21 cellular contexts compared by ENCODE assay signal in genomic region chr20:54014301-54014914, GRCh38. TPM values are rescaled to one million over a fixed set of nuclear protein-coding genes. Genes with fewer than 3 reads are reported as not detected.
DNase-seq lines count a peak whose midpoint lies in the region; ATAC-seq, FAIRE-seq and TF ChIP-seq lines count a peak whose summit lies in the region.
"Had no signal": no experiment of that assay in that cellular context is flagged by ENCODE, and none has a peak within 500 bp of the region (broad histone marks: within the 10 kb centered on the region; RNA-seq: fewer than 3 reads in every experiment).

No MANE protein-coding gene starts in this region.

- no peaks in the 10 kb centered on the region for H3K27me3 Mint-ChIP-seq in endothelial cell (ENCODE audit: unreplicated experiment)
- H3K27me3 Mint-ChIP-seq: CD4-positive, alpha-beta T cell; progenitor cell of endocrine pancreas; type B pancreatic cell had no signal

- H3K4me2 ChIP-seq in KMS-11 (peak overlapping the region; percentile 59), neuronal stem cell (ENCODE audit: insufficient read depth, low read length, poor library complexity, severe bottlenecking) (no peak overlapping the region)

- no peak for FAIRE-seq in D721Med (lab: Jason Lieb, UNC)

- H3K4me1 ChIP-seq in KMS-11 (ENCODE audit: low read depth, poor library complexity, severe bottlenecking) (peaks cover 42% of the 10 kb centered on the region), neuronal stem cell (ENCODE audit: control insufficient read depth in 2 of 2, insufficient read depth in 1 of 2, low read depth in 1 of 2, low read length in 2 of 2) (peaks cover 0 to 5% of the 10 kb centered on the region in 2 donors), body of pancreas (no peaks in the 10 kb centered on the region)
- H3K4me1 ChIP-seq: left lung had no signal

- no peak overlapping the region for H2BK15ac ChIP-seq in neuronal stem cell (ENCODE audit: low read length)

- no peaks in the 10 kb centered on the region for H4K20me1 ChIP-seq in KMS-11 (ENCODE audit: insufficient read depth)

- no peaks in the 10 kb centered on the region for H3K79me2 ChIP-seq in KMS-11 (ENCODE audit: insufficient read depth, low read depth)

- H3K9ac ChIP-seq in KMS-11, result peak overlapping the region; percentile 7; the same call in 1 of the 2 replicates
- H3K9ac ChIP-seq in neuronal stem cell (ENCODE audit: low read depth, low read length, poor library complexity), result no peak overlapping the region

- H3K4ac ChIP-seq in neuronal stem cell (ENCODE audit: low read length), result no peak overlapping the region

- in situ Hi-C loops in GM13976 (cut with MboI; ENCODE audit: low sequenced_read_pairs, unreplicated experiment), result no loop called here

- H3K9me3 Mint-ChIP-seq in endothelial cell (ENCODE audit: unreplicated experiment), result no peaks in the 10 kb centered on the region
- H3K9me3 Mint-ChIP-seq: activated naive CD8-positive, alpha-beta T cell treated with anti-CD3 and anti-CD28 coated beads for 36 hours; activated T-helper 17 cell treated with anti-CD3 and anti-CD28 coated beads, Interleukin-2, amount 50 U/mL, for 72 hours; CD4-positive, alpha-beta T cell; mesothelial cell of epicardium; type B pancreatic cell had no signal

- H4K8ac ChIP-seq in neuronal stem cell (ENCODE audit: low read depth, low read length), result no peak overlapping the region

- WGBS in neuronal stem cell (ENCODE audit: extremely low coverage in 2 of 2, insufficient read length in 2 of 2, insufficient replicate concordance in 1 of 2), 2 donors, result no CpG with 5 or more reads among the region's 7 CpGs
- 69 to 70% methylated on average over 7 of the region's 7 CpGs for WGBS in body of pancreas, 2 donors

- no peaks in the 10 kb centered on the region for H3K9me3 ChIP-seq in neuronal stem cell (replicated peaks in 1 of 2; ENCODE audit: control insufficient read depth in 2 of 2, insufficient read depth in 1 of 2, low read depth in 1 of 2, low read length in 2 of 2)
- H3K9me3 ChIP-seq in body of pancreas, result no peaks in the 10 kb centered on the region
- H3K9me3 ChIP-seq: left lung, stomach had no signal

- H3K36me3 Mint-ChIP-seq in endothelial cell (ENCODE audit: low read depth, unreplicated experiment), result no peaks in the 10 kb centered on the region
- H3K36me3 Mint-ChIP-seq: activated naive CD8-positive, alpha-beta T cell treated with anti-CD3 and anti-CD28 coated beads for 36 hours; mesothelial cell of epicardium; type B pancreatic cell had no signal

- no peaks in the 10 kb centered on the region for H3K27me3 ChIP-seq in KMS-11 (ENCODE audit: insufficient read depth, low read depth)
- no peaks in the 10 kb centered on the region for H3K27me3 ChIP-seq in neuronal stem cell (ENCODE audit: control insufficient read depth in 3 of 3, insufficient read depth in 3 of 3, low read depth in 1 of 3, low read length in 3 of 3)
- no peaks in the 10 kb centered on the region for H3K27me3 ChIP-seq in body of pancreas
- H3K27me3 ChIP-seq: left lung, stomach had no signal

- no peak overlapping the region for H2BK5ac ChIP-seq in neuronal stem cell (ENCODE audit: low read length)

- DNase-seq in NCI-H82 treated with DMSO at 0.1 percent for 48 hours (lab: John Stamatoyannopoulos, UW; ENCODE audit: unreplicated experiment) (peak; percentile 49), fibroblast of the aortic adventitia (ENCODE audit: low read depth) (peak; percentile 6), neuronal stem cell (ENCODE audit: low spot score) (no peak), D721Med (ENCODE audit: insufficient read length, low spot score) (no peak), GM13976 (ENCODE audit: low spot score) (no peak), body of pancreas (no peak), endothelial cell (ENCODE audit: low spot score) (no peak)
- DNase-seq: activated CD4-positive, alpha-beta T cell treated with anti-CD3 and anti-CD28 coated beads, Interleukin-2, amount 50 U/mL, for 48 hours; activated CD8-positive, alpha-beta memory T cell treated with anti-CD3 and anti-CD28 coated beads, Interleukin-2, amount 50 U/mL, for 4 hours; activated naive CD8-positive, alpha-beta T cell treated with anti-CD3 and anti-CD28 coated beads for 36 hours; CD4-positive, alpha-beta T cell; left lung; MM.1S; NCI-H748 treated with DMSO at 0.1 percent for 48 hours; stomach had no signal

- H3K4me1 Mint-ChIP-seq in endothelial cell (ENCODE audit: unreplicated experiment), result peaks cover 5% of the 10 kb centered on the region

- no peak overlapping the region for H3K18ac ChIP-seq in neuronal stem cell (ENCODE audit: low read length)

- no peaks in the 10 kb centered on the region for H3K36me3 ChIP-seq in KMS-11 (ENCODE audit: insufficient read depth)
- no peaks in the 10 kb centered on the region for H3K36me3 ChIP-seq in neuronal stem cell (replicated peaks in 1 of 2; ENCODE audit: control insufficient read depth in 2 of 2, insufficient read depth in 2 of 2, low read length in 2 of 2)
- no peaks in the 10 kb centered on the region for H3K36me3 ChIP-seq in body of pancreas (replicated peaks in 1 of 2; ENCODE audit: insufficient read depth in 1 of 2, low read depth in 2 of 2)
- H3K36me3 ChIP-seq: left lung, stomach had no signal

- H2AK5ac ChIP-seq in neuronal stem cell (ENCODE audit: low read depth, low read length), result no peak overlapping the region

- no peak overlapping the region for H4K91ac ChIP-seq in neuronal stem cell (ENCODE audit: low read depth, low read length, poor library complexity)

- no peak overlapping the region for H3K23ac ChIP-seq in neuronal stem cell (ENCODE audit: low read depth, low read length, poor library complexity)

- no peak overlapping the region for H3K14ac ChIP-seq in neuronal stem cell (ENCODE audit: low read length)

- no peak overlapping the region for H3K4me3 Mint-ChIP-seq in endothelial cell (ENCODE audit: unreplicated experiment)
- H3K4me3 Mint-ChIP-seq: activated naive CD8-positive, alpha-beta T cell treated with anti-CD3 and anti-CD28 coated beads for 36 hours; activated T-helper 17 cell treated with anti-CD3 and anti-CD28 coated beads, Interleukin-2, amount 50 U/mL, for 72 hours; CD4-positive, alpha-beta T cell; mesothelial cell of epicardium; type B pancreatic cell had no signal

- TF ChIP-seq CTCF in KMS-11 (conservative IDR thresholded peaks at IDR 0.05; ENCODE audit: low read depth, low read length) (no peak), fibroblast of the aortic adventitia (IDR thresholded peaks at IDR 0.05; ENCODE audit: insufficient read depth, low read length) (no peak), D721Med (IDR thresholded peaks at IDR 0.05; ENCODE audit: insufficient read depth, missing control alignments) (no peak), GM13976 (IDR thresholded peaks at IDR 0.05; ENCODE audit: borderline replicate concordance, control extremely low read depth, extremely low read depth, insufficient read depth, missing control alignments) (no peak), body of pancreas (IDR thresholded peaks at IDR 0.05) (no peak), endothelial cell (IDR thresholded peaks at IDR 0.05; ENCODE audit: unreplicated experiment) (no peak)

- H2BK120ac ChIP-seq in neuronal stem cell (ENCODE audit: low read depth, low read length), result no peak overlapping the region

- no peaks in the 10 kb centered on the region for H3K79me1 ChIP-seq in neuronal stem cell (ENCODE audit: low read depth, low read length)

- no peak overlapping the region for H3K27ac Mint-ChIP-seq in endothelial cell (ENCODE audit: unreplicated experiment)
- H3K27ac Mint-ChIP-seq: activated naive CD8-positive, alpha-beta T cell treated with anti-CD3 and anti-CD28 coated beads for 36 hours; activated T-helper 17 cell treated with anti-CD3 and anti-CD28 coated beads, Interleukin-2, amount 50 U/mL, for 72 hours; CD4-positive, alpha-beta T cell; mesothelial cell of epicardium; progenitor cell of endocrine pancreas; type B pancreatic cell had no signal

- TF ChIP-seq POLR2A in body of pancreas (IDR thresholded peaks at IDR 0.05), result no peak

- intact Hi-C loops in body of pancreas (cut with DNase I), result no loop called here

- ATAC-seq in body of pancreas, result no peak
- ATAC-seq: activated T-helper 17 cell treated with anti-CD3 and anti-CD28 coated beads, Interleukin-2, amount 50 U/mL, for 72 hours; left lung had no signal

- H3K27ac ChIP-seq in KMS-11, result peak overlapping the region; percentile 35; the same call in 1 of the 2 replicates
- no peak overlapping the region for H3K27ac ChIP-seq in neuronal stem cell (replicated peaks; ENCODE audit: low read length)
- H3K27ac ChIP-seq in body of pancreas, result no peak overlapping the region
- H3K27ac ChIP-seq: left lung had no signal

- H3K4me3 ChIP-seq in KMS-11 (IDR thresholded peaks at IDR 0.05; ENCODE audit: insufficient read depth, low read depth, low read length) (no peak overlapping the region), fibroblast of the aortic adventitia (ENCODE audit: low read depth, low read length) (no peak overlapping the region), neuronal stem cell (ENCODE audit: low read length in 2 of 2) (no peak overlapping the region), body of pancreas (no peak overlapping the region)
- H3K4me3 ChIP-seq: left lung, stomach had no signal

- H2AFZ ChIP-seq in KMS-11 (ENCODE audit: low read depth) (peak overlapping the region; percentile 35; the same call in 1 of the 2 replicates), neuronal stem cell (ENCODE audit: low read length) (peak overlapping the region; percentile 50)

- H2BK12ac ChIP-seq in neuronal stem cell (ENCODE audit: low read length), result no peak overlapping the region

RNA-seq across cellular contexts. Expression of gene BCAS1, which starts 56.0 kb away (rescaled TPM):
- total RNA-seq in fibroblast of the aortic adventitia (ENCODE audit: low replicate concordance), result 0.09 and 2.3 TPM in 2 replicates
- polyA plus RNA-seq in neuronal stem cell (2013, experiment 1 of 2), result 0.06 TPM
- polyA plus RNA-seq in neuronal stem cell (2013, experiment 2 of 2), result 0.03 TPM
- 1 to 10 TPM in 1 of 2 donors, not detected in 1; 2.1 TPM for total RNA-seq in body of pancreas
- total RNA-seq in endothelial cell (ENCODE audit: unreplicated experiment), result 0.05 TPM
- polyA plus RNA-seq: neural cell had no signal

Comparison
In these comparisons a context has a peak if more than half of its experiments do, and no peak if none do; other contexts are left out.
1. DNase-seq: peak in NCI-H82 treated with DMSO at 0.1 percent for 48 hours (single experiment) and fibroblast of the aortic adventitia (single experiment); none in neuronal stem cell (single experiment), D721Med (single experiment), GM13976 (single experiment), body of pancreas (0 of 4) and endothelial cell (single experiment).